ENCODE assay signal across 16 cellular contexts in the genomic region with DNA sequence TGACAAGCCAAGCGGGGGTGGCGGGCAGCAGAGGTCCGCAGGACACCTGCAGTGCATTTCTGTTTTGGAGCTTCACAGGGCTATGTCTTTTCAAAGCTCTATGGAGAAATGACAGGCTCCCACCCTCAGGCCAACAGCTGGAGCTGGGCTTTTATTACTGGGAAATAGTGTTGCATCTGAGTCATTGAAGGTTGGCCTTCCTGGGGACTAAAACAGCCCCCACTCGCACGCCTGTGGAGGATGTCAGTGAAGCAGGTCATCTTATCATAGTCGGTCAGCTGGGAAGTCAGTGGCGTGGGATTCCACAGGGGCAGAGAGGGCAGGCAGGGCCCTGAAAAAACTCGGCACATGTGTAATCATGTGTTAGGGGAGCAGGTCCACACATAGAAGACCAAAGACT. TPM values are rescaled to one million over a fixed set of nuclear protein-coding genes. Genes with fewer than 3 reads are reported as not detected.
DNase-seq lines count a peak whose midpoint lies in the region; ATAC-seq and TF ChIP-seq lines count a peak whose summit lies in the region.
"Had no signal": no experiment of that assay in that cellular context is flagged by ENCODE, and none has a peak within 500 bp of the region (broad histone marks: within the 10 kb centered on the region; RNA-seq: fewer than 3 reads in every experiment).

No MANE protein-coding gene starts in this region.

- no peak overlapping the region for H3K4me3 Mint-ChIP-seq in endodermal cell
- H3K4me3 Mint-ChIP-seq: CD8-positive, alpha-beta memory T cell had no signal

- peak; percentile 70 for ATAC-seq in PC-3
- no peak for ATAC-seq in GM18505 (IDR thresholded peaks at IDR 0.05; ENCODE audit: unreplicated experiment)

- intact Hi-C loops in PC-3 (cut with micrococcal nuclease), result no loop called here

- H3K27me3 ChIP-seq in PC-3 (ENCODE audit: low read length), result no peaks in the 10 kb centered on the region
- H3K27me3 ChIP-seq in endodermal cell (ENCODE audit: control insufficient read depth, insufficient read depth, low read length, poor library complexity, severe bottlenecking), result no peaks in the 10 kb centered on the region
- H3K27me3 ChIP-seq in osteoblast (ENCODE audit: insufficient read depth, low read length), result no peaks in the 10 kb centered on the region
- H3K27me3 ChIP-seq in H7 (ENCODE audit: control insufficient read depth, insufficient read depth, low read length), result no peaks in the 10 kb centered on the region
- H3K27me3 ChIP-seq: breast epithelium, thyroid gland had no signal

- POLR2A ChIA-PET in PC-3 (lab: Charles Lee; ENCODE audit: unreplicated experiment), result no interaction called here

- H3K27me3 Mint-ChIP-seq in endodermal cell (ENCODE audit: insufficient read depth), result no peaks in the 10 kb centered on the region
- H3K27me3 Mint-ChIP-seq: CD8-positive, alpha-beta memory T cell had no signal

- H3K9me3 ChIP-seq in PC-3 (ENCODE audit: low read length), result no peaks in the 10 kb centered on the region
- no peaks in the 10 kb centered on the region for H3K9me3 ChIP-seq in endodermal cell (ENCODE audit: control insufficient read depth, low read length)
- no peaks in the 10 kb centered on the region for H3K9me3 ChIP-seq in osteoblast (ENCODE audit: low read depth, low read length)
- H3K9me3 ChIP-seq: breast epithelium, HAP-1, thyroid gland had no signal

- TF ChIP-seq CTCF in PC-3 (conservative IDR thresholded peaks at IDR 0.05; ENCODE audit: low read depth, low read length), result no peak
- no peak for TF ChIP-seq CTCF in endodermal cell (conservative IDR thresholded peaks at IDR 0.05)
- TF ChIP-seq CTCF in osteoblast (IDR thresholded peaks at IDR 0.05; ENCODE audit: extremely low read depth, low read depth, low read length), result no peak

- no peak for TF ChIP-seq POLR2A in GM18505 (IDR thresholded peaks at IDR 0.05; ENCODE audit: borderline replicate concordance, extremely low read depth, insufficient read depth, insufficient read length)

- H3K79me2 ChIP-seq in PC-3 (ENCODE audit: low read length) (no peaks in the 10 kb centered on the region), osteoblast (ENCODE audit: insufficient read depth, low read length) (no peaks in the 10 kb centered on the region)

- H3K27ac ChIP-seq in PC-3 (ENCODE audit: low read length) (no peak overlapping the region), endodermal cell (ENCODE audit: low read depth, low read length) (no peak overlapping the region), osteoblast (ENCODE audit: low read depth, low read length) (no peak overlapping the region)
- H3K27ac ChIP-seq: 22Rv1, breast epithelium, PC-9, thyroid gland had no signal

- H3K9ac ChIP-seq in PC-3 (ENCODE audit: low read length) (no peak overlapping the region), endodermal cell (ENCODE audit: extremely low read depth, low read length, poor library complexity, severe bottlenecking) (no peak overlapping the region)

- H2AFZ ChIP-seq in PC-3 (ENCODE audit: low read length) (no peak overlapping the region), osteoblast (ENCODE audit: low read length) (no peak overlapping the region)
- H2AFZ ChIP-seq: PC-9 had no signal

- WGBS in endodermal cell (ENCODE audit: insufficient coverage in 1 of 2, insufficient read length in 1 of 2), 2 experiments, result 83 to 91% methylated on average over 5 to 8 of the region's 8 CpGs

- H3K4me2 ChIP-seq in PC-3 (ENCODE audit: low read length) (no peak overlapping the region), osteoblast (ENCODE audit: insufficient read depth, low read length) (no peak overlapping the region)
- H3K4me2 ChIP-seq: PC-9 had no signal

- H3F3A ChIP-seq in PC-3 (ENCODE audit: low read length, unreplicated experiment), result peaks cover 4% of the 10 kb centered on the region

- H3K36me3 Mint-ChIP-seq in endodermal cell (ENCODE audit: low read depth), result peaks cover 16% of the 10 kb centered on the region

- H3K4me1 Mint-ChIP-seq in endodermal cell, result peaks cover 20% of the 10 kb centered on the region
- H3K4me1 Mint-ChIP-seq: CD8-positive, alpha-beta memory T cell had no signal

- H3K27ac Mint-ChIP-seq in endodermal cell, result no peak overlapping the region

- DNase-seq in NCI-H510A (lab: John Stamatoyannopoulos, UW) (peak; percentile 28), NCI-H510A treated with DMSO at 0.1 percent for 48 hours (lab: John Stamatoyannopoulos, UW) (no peak), PC-3 (peak; percentile 51), endodermal cell (peak; percentile 26), osteoblast (ENCODE audit: insufficient read length, low spot score, missing footprints) (peak; percentile 39), ecto neural progenitor cell (ENCODE audit: low spot score) (no peak), H7 (no peak)
- DNase-seq: CD8-positive, alpha-beta memory T cell; head of caudate nucleus; NCI-H226; PC-9; thyroid gland had no signal

- peaks cover 20% of the 10 kb centered on the region for H3K4me1 ChIP-seq in PC-3 (ENCODE audit: insufficient read depth, low read length)
- H3K4me1 ChIP-seq in endodermal cell (ENCODE audit: control insufficient read depth, insufficient read depth, low read length), result peaks cover 21% of the 10 kb centered on the region
- H3K4me1 ChIP-seq in osteoblast (ENCODE audit: insufficient read depth, low read length), result no peaks in the 10 kb centered on the region
- H3K4me1 ChIP-seq: breast epithelium, HAP-1, thyroid gland had no signal

- H3K36me3 ChIP-seq in PC-3 (ENCODE audit: low read depth, low read length) (no peaks in the 10 kb centered on the region), endodermal cell (ENCODE audit: control insufficient read depth, insufficient read depth, low read length) (no peaks in the 10 kb centered on the region), osteoblast (ENCODE audit: insufficient read depth, low read length) (no peaks in the 10 kb centered on the region), H7 (replicated peaks; ENCODE audit: control insufficient read depth, insufficient read depth, low read length) (no peaks in the 10 kb centered on the region; the same call in none of the 2 replicates)
- H3K36me3 ChIP-seq: breast epithelium, HAP-1, thyroid gland had no signal

- no TSS peak for BruUV-seq in PC-3 (replicated peaks; lab: Mats Ljungman, UMichigan)

- H3K4me3 ChIP-seq in PC-3 (ENCODE audit: low read length), result no peak overlapping the region
- H3K4me3 ChIP-seq in endodermal cell (ENCODE audit: low read length), result no peak overlapping the region
- H3K4me3 ChIP-seq in osteoblast (ENCODE audit: insufficient read depth, low read length), result no peak overlapping the region
- no peak overlapping the region for H3K4me3 ChIP-seq in H7 (ENCODE audit: insufficient read depth, low read depth, low read length)
- H3K4me3 ChIP-seq: breast epithelium, HAP-1, PC-9, thyroid gland had no signal

- CTCF ChIA-PET in PC-3 (lab: Charles Lee), result interaction anchor here (0.6 kb wide), 1 partner anchor 229 kb away, joined by 3 read pairs; no protein-coding TSS in a partner anchor

- no peaks in the 10 kb centered on the region for H3K9me2 ChIP-seq in PC-3 (replicated peaks; ENCODE audit: low read length)

- peaks cover 7% of the 10 kb centered on the region for H3K9me3 Mint-ChIP-seq in endodermal cell
- H3K9me3 Mint-ChIP-seq: CD8-positive, alpha-beta memory T cell had no signal

- 0 out of 2 replicates have a peak, but pooled peaks cover 5% of the 10 kb centered on the region for H4K20me1 ChIP-seq in PC-3 (ENCODE audit: low read length)
- H4K20me1 ChIP-seq in osteoblast (ENCODE audit: insufficient read depth, low read length), result no peaks in the 10 kb centered on the region

RNA-seq across cellular contexts. Expression of a gene that starts 55.3 kb away (rescaled TPM):
- total RNA-seq in PC-3 (2014; rRNA removed) (17.5 and 43.1 TPM in 2 replicates), endodermal cell (10 to 100 TPM; 30.9 to 43.3 TPM), osteoblast (15.6 and 26.5 TPM in 2 replicates)
- polyA plus RNA-seq in endodermal cell (2013, experiment 1 of 2), result 95.2 TPM
- 86.8 TPM for polyA plus RNA-seq in endodermal cell (2013, experiment 2 of 2)
- total RNA-seq in H7 (2014; rRNA removed; shearing (Covaris generic)), result 61.5 and 82.5 TPM in 2 replicates

Comparison
In these comparisons a context has a peak if more than half of its experiments do, and no peak if none do; other contexts are left out.
1. DNase-seq: peak in NCI-H510A (single experiment), PC-3 (single experiment), endodermal cell (single experiment) and osteoblast (single experiment); none in NCI-H510A treated with DMSO at 0.1 percent for 48 hours (single experiment), ecto neural progenitor cell (single experiment) and H7 (single experiment).